In genomic region chr7:158353606-158354570, GRCh38 we compare ENCODE assay signal across 8 cellular contexts.
DNase-seq lines count a peak whose midpoint lies in the region; ATAC-seq and TF ChIP-seq lines count a peak whose summit lies in the region.

No MANE protein-coding gene starts in this region.

- H3K9me3 ChIP-seq in cardiac muscle cell (ENCODE audit: low read depth), result peaks cover 5% of the 10 kb centered on the region

- peaks cover 53% of the 10 kb centered on the region for H3K27me3 Mint-ChIP-seq in type B pancreatic cell
- H3K27me3 Mint-ChIP-seq in stimulated activated naive CD8-positive, alpha-beta T cell treated with anti-CD3 and anti-CD28 coated beads, Interleukin-15, amount 100 ng/mL, for 72 hours, result peaks cover 26% of the 10 kb centered on the region

- no peak overlapping the region for H3K4me3 Mint-ChIP-seq in type B pancreatic cell
- H3K4me3 Mint-ChIP-seq in stimulated activated naive CD8-positive, alpha-beta T cell treated with anti-CD3 and anti-CD28 coated beads, Interleukin-15, amount 100 ng/mL, for 72 hours, result no peak overlapping the region

- peaks cover 31% of the 10 kb centered on the region for H3K27me3 ChIP-seq in cardiac muscle cell

- H3K9me3 Mint-ChIP-seq in type B pancreatic cell, result peaks cover 5% of the 10 kb centered on the region
- peaks cover 8 to 18% of the 10 kb centered on the region in 2 donors for H3K9me3 Mint-ChIP-seq in stimulated activated naive CD8-positive, alpha-beta T cell treated with anti-CD3 and anti-CD28 coated beads, Interleukin-15, amount 100 ng/mL, for 72 hours

- intact Hi-C loops in Right ventricle myocardium inferior (cut with DNase I), result no loop called here

- no peak overlapping the region for H3K27ac ChIP-seq in cardiac muscle cell
- H3K27ac ChIP-seq in coronary artery, result no peak overlapping the region

- no peak for ATAC-seq in Right ventricle myocardium inferior
- ATAC-seq in stimulated activated naive CD8-positive, alpha-beta T cell treated with anti-CD3 and anti-CD28 coated beads, Interleukin-15, amount 100 ng/mL, for 72 hours, result no peak

- H3K27ac Mint-ChIP-seq in type B pancreatic cell, result no peak overlapping the region
- peak overlapping the region in 1 of 2 donors; percentile 3 for H3K27ac Mint-ChIP-seq in stimulated activated naive CD8-positive, alpha-beta T cell treated with anti-CD3 and anti-CD28 coated beads, Interleukin-15, amount 100 ng/mL, for 72 hours

- H3K4me3 ChIP-seq in cardiac muscle cell (no peak overlapping the region), coronary artery (no peak overlapping the region)

- peak in 1 of 2 donors; percentile 8 for DNase-seq in cardiac muscle cell (ENCODE audit: low read depth in 1 of 2, low spot score in 1 of 2)
- no peak for DNase-seq in Right ventricle myocardium inferior (ENCODE audit: missing footprints)
- DNase-seq in NCI-H526 treated with DMSO at 0.1 percent for 48 hours (lab: John Stamatoyannopoulos, UW), result peak; percentile 42
- peak; percentile 38 for DNase-seq in coronary artery (ENCODE audit: low spot score)
- peak; percentile 62 for DNase-seq in type B pancreatic cell (ENCODE audit: extremely low spot score, unreplicated experiment)
- no peak for DNase-seq in amygdala (lab: John Stamatoyannopoulos, UW)
- no peak for DNase-seq in dedifferentiated amniotic fluid mesenchymal stem cell (ENCODE audit: extremely low spot score)
- DNase-seq in stimulated activated naive CD8-positive, alpha-beta T cell treated with anti-CD3 and anti-CD28 coated beads, Interleukin-15, amount 100 ng/mL, for 72 hours, result no peak

- no peaks in the 10 kb centered on the region for H3K4me1 ChIP-seq in cardiac muscle cell (ENCODE audit: low read depth)

- H3K4me1 Mint-ChIP-seq in type B pancreatic cell (ENCODE audit: unreplicated experiment), result peaks cover 5% of the 10 kb centered on the region
- H3K4me1 Mint-ChIP-seq in stimulated activated naive CD8-positive, alpha-beta T cell treated with anti-CD3 and anti-CD28 coated beads, Interleukin-15, amount 100 ng/mL, for 72 hours, result no peaks in the 10 kb centered on the region

- no peaks in the 10 kb centered on the region for H3K36me3 Mint-ChIP-seq in type B pancreatic cell

- no peaks in the 10 kb centered on the region for H3K36me3 ChIP-seq in cardiac muscle cell

- TF ChIP-seq CTCF in cardiac muscle cell (IDR thresholded peaks at IDR 0.05; ENCODE audit: low read depth, low read length), result peak; percentile 30
- TF ChIP-seq CTCF in coronary artery (IDR thresholded peaks at IDR 0.05), result no peak
- peak; percentile 80 for TF ChIP-seq CTCF in type B pancreatic cell (conservative IDR thresholded peaks at IDR 0.05)

Comparison
In these comparisons a context has a peak if more than half of its experiments do, and no peak if none do; other contexts are left out.
1. DNase-seq: peak in NCI-H526 treated with DMSO at 0.1 percent for 48 hours (single experiment), coronary artery (single experiment) and type B pancreatic cell (single experiment); none in Right ventricle myocardium inferior (single experiment), amygdala (0 of 56), dedifferentiated amniotic fluid mesenchymal stem cell (single experiment) and stimulated activated naive CD8-positive, alpha-beta T cell treated with anti-CD3 and anti-CD28 coated beads, Interleukin-15, amount 100 ng/mL, for 72 hours (0 of 2).